ENCODE assay signal across 2 cellular contexts in the genomic region with DNA sequence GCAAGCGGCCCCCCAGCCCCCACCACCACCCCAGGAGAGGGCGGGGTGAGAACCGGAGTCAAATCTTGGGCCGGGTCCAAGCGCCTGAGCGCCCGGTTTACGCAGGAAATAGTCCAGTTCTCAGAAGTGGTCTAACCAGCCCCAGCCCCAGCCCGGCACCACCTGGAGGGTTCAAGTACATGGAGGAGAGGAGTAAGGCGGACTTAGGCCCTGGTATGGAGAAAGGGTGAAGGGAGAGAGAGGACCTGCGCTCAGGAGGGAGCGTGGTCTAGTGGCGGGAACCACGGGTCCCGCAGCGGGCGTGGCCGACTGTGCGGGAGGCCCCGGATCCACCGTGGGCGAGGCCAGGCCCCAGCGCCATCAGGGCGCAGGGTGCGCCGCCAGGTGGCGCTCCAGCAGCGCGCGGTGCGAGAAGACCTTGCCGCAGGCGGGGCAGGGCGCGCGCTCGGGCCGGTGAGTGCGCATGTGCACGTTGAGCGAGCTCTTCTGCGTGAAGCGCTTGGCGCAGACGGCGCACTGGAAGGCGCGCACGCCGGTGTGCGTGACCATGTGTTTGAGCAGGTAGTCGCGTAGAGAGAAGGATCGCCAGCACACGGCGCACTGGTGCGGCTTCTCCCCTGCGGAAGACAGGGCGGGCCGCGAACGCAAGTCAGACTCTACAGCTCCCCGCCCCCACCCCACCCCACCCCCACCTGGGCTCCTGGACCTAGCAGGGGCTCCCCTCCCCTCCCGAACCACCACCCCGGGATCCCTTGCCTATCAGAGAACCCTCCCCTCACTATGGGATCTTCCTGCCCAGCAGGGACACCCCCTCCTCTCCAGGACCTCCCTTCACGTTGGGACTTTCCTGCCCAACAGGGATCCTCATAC.
TF ChIP-seq lines count a peak whose summit lies in the region.

No MANE protein-coding gene starts in this region.

TF ChIP-seq in Ishikawa, 13 proteins besides CTCF, POLR2A, EP300 and RAD21 (continued from another document):
- TF ChIP-seq, protein P1, sequence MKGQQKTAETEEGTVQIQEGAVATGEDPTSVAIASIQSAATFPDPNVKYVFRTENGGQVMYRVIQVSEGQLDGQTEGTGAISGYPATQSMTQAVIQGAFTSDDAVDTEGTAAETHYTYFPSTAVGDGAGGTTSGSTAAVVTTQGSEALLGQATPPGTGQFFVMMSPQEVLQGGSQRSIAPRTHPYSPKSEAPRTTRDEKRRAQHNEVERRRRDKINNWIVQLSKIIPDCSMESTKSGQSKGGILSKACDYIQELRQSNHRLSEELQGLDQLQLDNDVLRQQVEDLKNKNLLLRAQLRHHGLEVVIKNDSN (IDR thresholded peaks at IDR 0.05) = peak; percentile 57; the same call in 1 of the 2 replicates
- TF ChIP-seq TCF12 (IDR thresholded peaks at IDR 0.05; ENCODE audit: low read depth) (no peak), ZBTB7A (IDR thresholded peaks at IDR 0.05; ENCODE audit: low read depth) (0 out of 2 replicates have a peak, but pooled peaks have one; percentile 18), FOXM1 (IDR thresholded peaks at IDR 0.05; ENCODE audit: borderline replicate concordance, low read depth) (no peak), CREB1 (IDR thresholded peaks at IDR 0.05; ENCODE audit: low read depth) (no peak), TAF1 (IDR thresholded peaks at IDR 0.05; ENCODE audit: low read depth) (no peak), NFIC (IDR thresholded peaks at IDR 0.05) (no peak; the same call in 1 of the 2 replicates)
- TF ChIP-seq, protein P2, sequence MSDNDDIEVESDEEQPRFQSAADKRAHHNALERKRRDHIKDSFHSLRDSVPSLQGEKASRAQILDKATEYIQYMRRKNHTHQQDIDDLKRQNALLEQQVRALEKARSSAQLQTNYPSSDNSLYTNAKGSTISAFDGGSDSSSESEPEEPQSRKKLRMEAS (IDR thresholded peaks at IDR 0.05) = peak; percentile 95
- TF ChIP-seq, protein P3, sequence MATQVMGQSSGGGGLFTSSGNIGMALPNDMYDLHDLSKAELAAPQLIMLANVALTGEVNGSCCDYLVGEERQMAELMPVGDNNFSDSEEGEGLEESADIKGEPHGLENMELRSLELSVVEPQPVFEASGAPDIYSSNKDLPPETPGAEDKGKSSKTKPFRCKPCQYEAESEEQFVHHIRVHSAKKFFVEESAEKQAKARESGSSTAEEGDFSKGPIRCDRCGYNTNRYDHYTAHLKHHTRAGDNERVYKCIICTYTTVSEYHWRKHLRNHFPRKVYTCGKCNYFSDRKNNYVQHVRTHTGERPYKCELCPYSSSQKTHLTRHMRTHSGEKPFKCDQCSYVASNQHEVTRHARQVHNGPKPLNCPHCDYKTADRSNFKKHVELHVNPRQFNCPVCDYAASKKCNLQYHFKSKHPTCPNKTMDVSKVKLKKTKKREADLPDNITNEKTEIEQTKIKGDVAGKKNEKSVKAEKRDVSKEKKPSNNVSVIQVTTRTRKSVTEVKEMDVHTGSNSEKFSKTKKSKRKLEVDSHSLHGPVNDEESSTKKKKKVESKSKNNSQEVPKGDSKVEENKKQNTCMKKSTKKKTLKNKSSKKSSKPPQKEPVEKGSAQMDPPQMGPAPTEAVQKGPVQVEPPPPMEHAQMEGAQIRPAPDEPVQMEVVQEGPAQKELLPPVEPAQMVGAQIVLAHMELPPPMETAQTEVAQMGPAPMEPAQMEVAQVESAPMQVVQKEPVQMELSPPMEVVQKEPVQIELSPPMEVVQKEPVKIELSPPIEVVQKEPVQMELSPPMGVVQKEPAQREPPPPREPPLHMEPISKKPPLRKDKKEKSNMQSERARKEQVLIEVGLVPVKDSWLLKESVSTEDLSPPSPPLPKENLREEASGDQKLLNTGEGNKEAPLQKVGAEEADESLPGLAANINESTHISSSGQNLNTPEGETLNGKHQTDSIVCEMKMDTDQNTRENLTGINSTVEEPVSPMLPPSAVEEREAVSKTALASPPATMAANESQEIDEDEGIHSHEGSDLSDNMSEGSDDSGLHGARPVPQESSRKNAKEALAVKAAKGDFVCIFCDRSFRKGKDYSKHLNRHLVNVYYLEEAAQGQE (IDR thresholded peaks at IDR 0.05; ENCODE audit: low read depth) = no peak

TF ChIP-seq in PFSK-1, 5 proteins besides CTCF, POLR2A, EP300 and RAD21:
- TF ChIP-seq, protein P3 (IDR thresholded peaks at IDR 0.05; ENCODE audit: insufficient read depth in 1 of 2, low read depth in 2 of 2, low read length in 2 of 2) = 0 out of 4 replicates have a peak, but pooled peaks of 1 of the 2 experiments have one; percentile 17
- TF ChIP-seq FOXP2 (optimal IDR thresholded peaks at IDR 0.05; ENCODE audit: borderline replicate concordance, extremely low read depth, extremely low read length, insufficient read depth) (peak; percentile 97), SIN3A (IDR thresholded peaks at IDR 0.05; ENCODE audit: borderline replicate concordance, insufficient read depth, low read length) (peak; percentile 31; the same call in 1 of the 2 replicates), TAF1 (IDR thresholded peaks at IDR 0.05; ENCODE audit: borderline replicate concordance, insufficient read depth, low read length) (peak; percentile 64; the same call in 1 of the 2 replicates), POLR2AphosphoS5 (IDR thresholded peaks at IDR 0.05; ENCODE audit: low read depth, low read length) (peak; percentile 89)
